20 cellular contexts compared by ENCODE assay signal in the genomic region with DNA sequence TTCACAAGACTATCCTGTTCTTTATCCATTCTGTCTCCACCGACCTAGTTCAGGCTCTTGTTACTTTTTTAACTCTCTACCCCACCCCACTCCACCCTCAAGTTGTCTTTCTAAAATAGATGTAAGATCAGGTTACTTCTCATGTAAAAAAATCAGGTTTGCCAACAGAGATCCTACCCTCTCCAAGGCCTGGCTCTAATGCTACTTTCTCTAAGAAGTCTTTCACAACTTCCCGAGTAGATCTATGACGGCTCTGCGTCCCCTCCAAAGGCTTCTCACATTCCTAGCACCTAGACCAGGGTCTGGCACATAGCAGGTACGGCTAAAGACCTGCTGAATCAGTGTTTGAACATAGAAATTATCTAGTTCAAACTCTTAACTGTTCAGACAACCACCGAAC. TPM values are rescaled to one million over a fixed set of nuclear protein-coding genes. Genes with fewer than 3 reads are reported as not detected.
DNase-seq lines count a peak whose midpoint lies in the region; ATAC-seq, FAIRE-seq and TF ChIP-seq lines count a peak whose summit lies in the region.
"Had no signal": no experiment of that assay in that cellular context is flagged by ENCODE, and none has a peak within 500 bp of the region (broad histone marks: within the 10 kb centered on the region; RNA-seq: fewer than 3 reads in every experiment).

No MANE protein-coding gene starts in this region.

- H3K4me3 ChIP-seq in CD4-positive, CD25-positive, alpha-beta regulatory T cell (ENCODE audit: low read depth, low read length) = no peak overlapping the region
- H3K4me3 ChIP-seq in psoas muscle (no peak overlapping the region), kidney (ENCODE audit: low read length in 2 of 2) (no peak overlapping the region)
- H3K4me3 ChIP-seq: HAP-1, MG63, Peyer's patch had no signal

- no peaks in the 10 kb centered on the region for H3K27me3 ChIP-seq in CD4-positive, CD25-positive, alpha-beta regulatory T cell (ENCODE audit: control insufficient read depth, insufficient read depth, low read length)
- H3K27me3 ChIP-seq in psoas muscle (ENCODE audit: insufficient read depth in 3 of 3, low read length in 2 of 3) = no peaks in the 10 kb centered on the region
- H3K27me3 ChIP-seq: MG63, Peyer's patch had no signal

- H3K9ac ChIP-seq in kidney (ENCODE audit: low read length in 2 of 2) = no peak overlapping the region

- H3K4me1 Mint-ChIP-seq in CD4-positive, CD25-positive, alpha-beta regulatory T cell = peaks cover 0 to 5% (median 0%) of the 10 kb centered on the region in 4 donors
- peaks cover 0 to 2% of the 10 kb centered on the region in 2 donors for H3K4me1 Mint-ChIP-seq in immature natural killer cell

- no peak for FAIRE-seq in kidney (lab: Jason Lieb, UNC)
- FAIRE-seq: G401.6 had no signal

- no peaks in the 10 kb centered on the region for H3K9me3 Mint-ChIP-seq in CD4-positive, CD25-positive, alpha-beta regulatory T cell
- H3K9me3 Mint-ChIP-seq in immature natural killer cell = no peaks in the 10 kb centered on the region
- H3K9me3 Mint-ChIP-seq: IgD-negative memory B cell had no signal

- WGBS in psoas muscle, 3 donors = 28 to 42% (median 33%) methylated on average over 6 of the region's 6 CpGs

- H3K36me3 Mint-ChIP-seq in CD4-positive, CD25-positive, alpha-beta regulatory T cell = peaks cover 42% of the 10 kb centered on the region
- H3K36me3 Mint-ChIP-seq in immature natural killer cell = peaks cover 40 to 61% (median 49%) of the 10 kb centered on the region in 3 donors

- H3K27me3 Mint-ChIP-seq in CD4-positive, CD25-positive, alpha-beta regulatory T cell = no peaks in the 10 kb centered on the region
- peaks cover 0 to 3% (median 2%) of the 10 kb centered on the region in 3 donors for H3K27me3 Mint-ChIP-seq in immature natural killer cell (ENCODE audit: low read depth in 3 of 3)
- H3K27me3 Mint-ChIP-seq: IgD-negative memory B cell had no signal

- peak overlapping the region in 2 of 3 donors; percentile 7 to 62 for H3K27ac Mint-ChIP-seq in CD4-positive, CD25-positive, alpha-beta regulatory T cell
- peak overlapping the region in 4 of 6 donors; percentile 30 to 40 (median 37) for H3K27ac Mint-ChIP-seq in immature natural killer cell

- no peaks in the 10 kb centered on the region for H3K9me3 ChIP-seq in CD4-positive, CD25-positive, alpha-beta regulatory T cell (ENCODE audit: control insufficient read depth in 2 of 2, low read length in 2 of 2)
- no peaks in the 10 kb centered on the region for H3K9me3 ChIP-seq in KOPT-K1 (ENCODE audit: insufficient read depth, low read length, poor library complexity, severe bottlenecking)
- H3K9me3 ChIP-seq in psoas muscle = no peaks in the 10 kb centered on the region
- H3K9me3 ChIP-seq in kidney (ENCODE audit: control insufficient read depth in 1 of 2, low read length in 2 of 2) = no peaks in the 10 kb centered on the region
- H3K9me3 ChIP-seq: HAP-1, MG63, Peyer's patch had no signal

- intact Hi-C loops in psoas muscle (cut with DNase I) (loop anchor here in 1 of 2 donors (5.0 kb wide), 2 partner anchors 78 to 133 kb away; no protein-coding TSS in a partner anchor), kidney (cut with DNase I) (no loop called here)

- H3K4me3 Mint-ChIP-seq in CD4-positive, CD25-positive, alpha-beta regulatory T cell = no peak overlapping the region
- no peak overlapping the region for H3K4me3 Mint-ChIP-seq in immature natural killer cell

- no peak for ATAC-seq in CD4-positive, CD25-positive, alpha-beta regulatory T cell (ENCODE audit: low read depth in 2 of 2)
- ATAC-seq in psoas muscle = peak; percentile 81 to 95 (median 94)
- no peak for ATAC-seq in HG03097 (IDR thresholded peaks at IDR 0.05; ENCODE audit: low FRiP score, unreplicated experiment)
- ATAC-seq in HG03521 (IDR thresholded peaks at IDR 0.05; ENCODE audit: unreplicated experiment) = no peak

- no peak overlapping the region for H3K27ac ChIP-seq in CD4-positive, CD25-positive, alpha-beta regulatory T cell (ENCODE audit: insufficient read depth, low read length, poor library complexity, severe bottlenecking)
- peak overlapping the region; percentile 12 for H3K27ac ChIP-seq in KOPT-K1 (ENCODE audit: low read depth, low read length, poor library complexity, severe bottlenecking)
- peak overlapping the region; percentile 71 for H3K27ac ChIP-seq in psoas muscle
- H3K27ac ChIP-seq in kidney (ENCODE audit: low read depth in 2 of 2, low read length in 2 of 2) = no peak overlapping the region
- H3K27ac ChIP-seq: Peyer's patch had no signal

- H3K4me1 ChIP-seq in CD4-positive, CD25-positive, alpha-beta regulatory T cell (ENCODE audit: control insufficient read depth, insufficient read depth, low read length, poor library complexity, severe bottlenecking) = no peaks in the 10 kb centered on the region
- H3K4me1 ChIP-seq in psoas muscle (peaks cover 17% of the 10 kb centered on the region), kidney (ENCODE audit: control insufficient read depth in 1 of 2, insufficient read depth in 1 of 2, low read depth in 1 of 2, low read length in 2 of 2) (no peaks in the 10 kb centered on the region)
- H3K4me1 ChIP-seq: HAP-1, Peyer's patch had no signal

- peaks cover 86% of the 10 kb centered on the region for H3K36me3 ChIP-seq in CD4-positive, CD25-positive, alpha-beta regulatory T cell (ENCODE audit: control insufficient read depth, insufficient read depth, low read length)
- peaks cover 100% of the 10 kb centered on the region for H3K36me3 ChIP-seq in KOPT-K1 (ENCODE audit: insufficient read depth, low read length)
- H3K36me3 ChIP-seq in psoas muscle (ENCODE audit: insufficient read depth in 1 of 2, low read depth in 1 of 2) = peaks cover 14 to 93% of the 10 kb centered on the region in 2 donors
- peaks cover 26 to 58% of the 10 kb centered on the region in 2 donors for H3K36me3 ChIP-seq in kidney (ENCODE audit: control insufficient read depth in 1 of 2, insufficient read depth in 2 of 2, low read length in 2 of 2)

- no peak for DNase-seq in CD4-positive, CD25-positive, alpha-beta regulatory T cell
- DNase-seq in immature natural killer cell (no peak), psoas muscle (no peak), kidney (no peak)
- DNase-seq: C1 segment of cervical spinal cord, DMS 273 treated with DMSO at 0.1 percent for 48 hours, DND-41, Kasumi-1, MG63, NCI-H1048, NCI-H1436 treated with DMSO at 0.1 percent for 48 hours, NCI-H2029 treated with DMSO at 0.1 percent for 48 hours, NCI-H2171 treated with DMSO at 0.1 percent for 48 hours, Peyer's patch had no signal

- no peak for TF ChIP-seq CTCF in psoas muscle (IDR thresholded peaks at IDR 0.05)
- TF ChIP-seq CTCF in kidney (IDR thresholded peaks at IDR 0.05; ENCODE audit: borderline replicate concordance, extremely low read depth, insufficient read depth) = no peak

RNA-seq across cellular contexts. Expression of gene ITGAE, which starts 14.1 kb away (rescaled TPM):
- total RNA-seq in CD4-positive, CD25-positive, alpha-beta regulatory T cell = 14.2 TPM
- 10 to 100 TPM; 32.5 to 46.4 (median 38.9) TPM for polyA plus RNA-seq in CD4-positive, CD25-positive, alpha-beta regulatory T cell
- 10 to 100 TPM; 68.2 to 81.9 (median 81.8) TPM for polyA plus RNA-seq in immature natural killer cell
- total RNA-seq in psoas muscle = 10 to 100 TPM; 13.8 to 23.6 (median 17.4) TPM
- 10 to 100 TPM; 33.8 to 47.8 (median 35.5) TPM for polyA plus RNA-seq in psoas muscle
- 16.5 TPM for total RNA-seq in kidney
- polyA plus RNA-seq in kidney (ENCODE audit: insufficient read depth, low read depth, low replicate concordance) = 46.3 TPM

RNA-seq across cellular contexts. Expression of gene NCBP3, which starts 30.9 kb away (rescaled TPM):
- total RNA-seq in CD4-positive, CD25-positive, alpha-beta regulatory T cell = 46.0 TPM
- 10 to 100 TPM; 10.5 to 15.7 (median 12.2) TPM for polyA plus RNA-seq in CD4-positive, CD25-positive, alpha-beta regulatory T cell
- polyA plus RNA-seq in immature natural killer cell (10 to 100 TPM in 2 of 3 donors, 1 to 10 TPM in 1; 5.7 to 18.3 (median 11.5) TPM), psoas muscle (10 to 100 TPM in 1 of 3 donors, 1 to 10 TPM in 2; 9.3 to 15.1 (median 9.9) TPM), kidney (ENCODE audit: insufficient read depth, low read depth, low replicate concordance) (14.5 TPM)
- total RNA-seq in psoas muscle (10 to 100 TPM; 10.9 to 23.5 (median 17.7) TPM), kidney (41.5 TPM)

Comparison
In these comparisons a context has a peak if more than half of its experiments do, and no peak if none do; other contexts are left out.
1. ATAC-seq: peak in psoas muscle (4 of 4); none in CD4-positive, CD25-positive, alpha-beta regulatory T cell (0 of 2), HG03097 (single experiment) and HG03521 (single experiment).
2. H3K27ac ChIP-seq: peak in KOPT-K1 (single experiment) and psoas muscle (single experiment); none in CD4-positive, CD25-positive, alpha-beta regulatory T cell (single experiment) and kidney (0 of 2).